ENCODE assay signal across 9 cellular contexts in the genomic region with DNA sequence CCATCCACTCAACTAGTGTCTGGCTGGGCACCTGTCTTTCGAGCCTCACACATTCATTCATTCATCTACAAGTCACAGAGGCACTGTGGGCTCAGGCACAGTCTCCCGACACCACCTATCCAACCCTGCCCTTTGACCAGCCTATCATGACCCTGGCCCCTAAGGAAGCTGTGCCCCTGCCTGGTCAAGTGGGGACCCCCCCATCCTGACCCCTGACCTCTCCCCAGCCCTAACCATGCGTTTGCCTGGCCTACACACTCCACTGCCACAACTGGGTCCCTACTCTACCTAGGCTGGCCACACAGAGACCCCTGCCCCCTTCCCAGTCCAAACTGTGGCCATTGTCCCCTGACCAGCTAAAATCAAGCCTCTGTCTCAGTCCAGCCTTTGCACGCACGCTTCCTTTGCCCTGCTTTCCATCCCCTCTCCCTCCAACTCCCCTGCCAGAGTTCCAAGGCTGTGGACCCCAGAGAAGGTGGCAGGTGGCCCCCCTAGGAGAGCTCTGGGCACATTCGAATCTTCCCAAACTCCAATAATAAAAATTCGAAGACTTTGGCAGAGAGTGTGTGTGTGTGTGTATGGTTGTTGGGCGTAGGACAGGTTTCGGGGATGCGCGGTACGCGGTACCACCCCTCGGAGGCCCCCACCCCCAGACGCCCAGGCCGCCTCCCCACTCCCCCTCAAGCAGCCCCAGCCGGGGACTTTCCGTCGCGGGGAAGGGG. TPM values are rescaled to one million over a fixed set of nuclear protein-coding genes. Genes with fewer than 3 reads are reported as not detected.
DNase-seq lines count a peak whose midpoint lies in the region; ATAC-seq and TF ChIP-seq lines count a peak whose summit lies in the region.
"Had no signal": no experiment of that assay in that cellular context is flagged by ENCODE, and none has a peak within 500 bp of the region (broad histone marks: within the 10 kb centered on the region; RNA-seq: fewer than 3 reads in every experiment).

No MANE protein-coding gene starts in this region.

- H3K27me3 Mint-ChIP-seq in WTC11 (ENCODE audit: low read depth) = peaks cover 15% of the 10 kb centered on the region

- peak overlapping the region; percentile 77 for H3K4me3 Mint-ChIP-seq in WTC11

- peak overlapping the region; percentile 70 to 77 for H3K27ac ChIP-seq in right atrium auricular region
- peak overlapping the region; percentile 85 to 98 (median 94) for H3K27ac ChIP-seq in spleen

- H3K9me3 Mint-ChIP-seq in WTC11 = no peaks in the 10 kb centered on the region

- H3K27me3 ChIP-seq in right atrium auricular region = no peaks in the 10 kb centered on the region
- no peaks in the 10 kb centered on the region for H3K27me3 ChIP-seq in spleen (replicated peaks in 1 of 7)

- ATAC-seq in HG03066 (IDR thresholded peaks at IDR 0.05; ENCODE audit: low read depth, unreplicated experiment) (peak; percentile 25), WTC11 (no peak), HG02678 (IDR thresholded peaks at IDR 0.05; ENCODE audit: unreplicated experiment) (no peak), GM18517 (IDR thresholded peaks at IDR 0.05; ENCODE audit: unreplicated experiment) (no peak)

- CTCF ChIA-PET in WTC11 (lab: Charles Lee) = interaction anchor here (0.8 to 3.9 kb wide), 38 partner anchors 9 to 300 kb away, joined by 3 to 42 read pairs (median 7); partner anchors contain the start of genes DCAF15, MISP3, PODNL1 and RFX1

- peaks cover 5% of the 10 kb centered on the region for H3K4me1 Mint-ChIP-seq in WTC11

- no peak for TF ChIP-seq CTCF in WTC11 (IDR thresholded peaks at IDR 0.05)
- no peak for TF ChIP-seq CTCF in right atrium auricular region (IDR thresholded peaks at IDR 0.05)
- TF ChIP-seq CTCF in spleen (IDR thresholded peaks at IDR 0.05 in 8 of 11, conservative IDR thresholded peaks at IDR 0.05 in 3 of 11) = no peak

- no peaks in the 10 kb centered on the region for H3K36me3 ChIP-seq in right atrium auricular region
- H3K36me3 ChIP-seq in spleen = peaks cover 0 to 18% (median 2%) of the 10 kb centered on the region in 6 donors

- H3K4me1 ChIP-seq in right atrium auricular region (peaks cover 0 to 14% of the 10 kb centered on the region in 2 donors), spleen (peaks cover 5 to 79% (median 31%) of the 10 kb centered on the region in 6 donors)

- POLR2A ChIA-PET in WTC11 (lab: Charles Lee) = interaction anchor here (0.8 to 1.9 kb wide), 7 partner anchors 11 to 78 kb away, joined by 3 to 8 read pairs (median 5); partner anchors contain the start of genes DCAF15 and RFX1

- no peaks in the 10 kb centered on the region for H3K9me3 ChIP-seq in right atrium auricular region
- H3K9me3 ChIP-seq in spleen = no peaks in the 10 kb centered on the region

- 14 to 33% (median 19%) methylated on average over 14 to 20 of the region's 20 CpGs for WGBS in spleen, 5 donors

- intact Hi-C loops in spleen (cut with DNase I; ENCODE audit: low total_unique reads) = loop anchor here (10.0 kb wide), 1 partner anchor 76 kb away; the partner anchor contains the start of gene DCAF15

- no peaks in the 10 kb centered on the region for H3K36me3 Mint-ChIP-seq in WTC11

- no peak overlapping the region for H3K27ac Mint-ChIP-seq in WTC11

- TF ChIP-seq POLR2A in spleen (IDR thresholded peaks at IDR 0.05) = no peak

- H3K4me3 ChIP-seq in right atrium auricular region (peak overlapping the region; percentile 51 to 65), spleen (peak overlapping the region; percentile 40 to 94 (median 72))

- no peak for DNase-seq in WTC11 (ENCODE audit: low spot score)
- no peak for DNase-seq in right atrium auricular region (ENCODE audit: low spot score)
- DNase-seq in spleen = no peak
- no peak for DNase-seq in SW 1271 (lab: John Stamatoyannopoulos, UW)
- no peak for DNase-seq in dermis blood vessel endothelial cell

TF ChIP-seq in WTC11, 78 proteins besides CTCF, POLR2A, EP300 and RAD21 (continues in another document):
- TF ChIP-seq ATF6 (CRISPR knock-in tag; IDR thresholded peaks at IDR 0.05) (no peak), ZBTB21 (CRISPR knock-in tag; IDR thresholded peaks at IDR 0.05; ENCODE audit: borderline replicate concordance) (no peak), RELA (CRISPR knock-in tag; IDR thresholded peaks at IDR 0.05; ENCODE audit: borderline replicate concordance) (no peak), NFE2L1 (CRISPR knock-in tag; IDR thresholded peaks at IDR 0.05) (no peak), ZNF512 (CRISPR knock-in tag; IDR thresholded peaks at IDR 0.05; ENCODE audit: borderline replicate concordance) (no peak), ETV6 (CRISPR knock-in tag; IDR thresholded peaks at IDR 0.05) (no peak), MYBL2 (CRISPR knock-in tag; IDR thresholded peaks at IDR 0.05) (no peak), PRRX2 (CRISPR knock-in tag; IDR thresholded peaks at IDR 0.05) (no peak), SP1 (CRISPR knock-in tag; conservative IDR thresholded peaks at IDR 0.05) (no peak), TP53 (CRISPR knock-in tag; IDR thresholded peaks at IDR 0.05) (no peak)
- TF ChIP-seq, protein P1, sequence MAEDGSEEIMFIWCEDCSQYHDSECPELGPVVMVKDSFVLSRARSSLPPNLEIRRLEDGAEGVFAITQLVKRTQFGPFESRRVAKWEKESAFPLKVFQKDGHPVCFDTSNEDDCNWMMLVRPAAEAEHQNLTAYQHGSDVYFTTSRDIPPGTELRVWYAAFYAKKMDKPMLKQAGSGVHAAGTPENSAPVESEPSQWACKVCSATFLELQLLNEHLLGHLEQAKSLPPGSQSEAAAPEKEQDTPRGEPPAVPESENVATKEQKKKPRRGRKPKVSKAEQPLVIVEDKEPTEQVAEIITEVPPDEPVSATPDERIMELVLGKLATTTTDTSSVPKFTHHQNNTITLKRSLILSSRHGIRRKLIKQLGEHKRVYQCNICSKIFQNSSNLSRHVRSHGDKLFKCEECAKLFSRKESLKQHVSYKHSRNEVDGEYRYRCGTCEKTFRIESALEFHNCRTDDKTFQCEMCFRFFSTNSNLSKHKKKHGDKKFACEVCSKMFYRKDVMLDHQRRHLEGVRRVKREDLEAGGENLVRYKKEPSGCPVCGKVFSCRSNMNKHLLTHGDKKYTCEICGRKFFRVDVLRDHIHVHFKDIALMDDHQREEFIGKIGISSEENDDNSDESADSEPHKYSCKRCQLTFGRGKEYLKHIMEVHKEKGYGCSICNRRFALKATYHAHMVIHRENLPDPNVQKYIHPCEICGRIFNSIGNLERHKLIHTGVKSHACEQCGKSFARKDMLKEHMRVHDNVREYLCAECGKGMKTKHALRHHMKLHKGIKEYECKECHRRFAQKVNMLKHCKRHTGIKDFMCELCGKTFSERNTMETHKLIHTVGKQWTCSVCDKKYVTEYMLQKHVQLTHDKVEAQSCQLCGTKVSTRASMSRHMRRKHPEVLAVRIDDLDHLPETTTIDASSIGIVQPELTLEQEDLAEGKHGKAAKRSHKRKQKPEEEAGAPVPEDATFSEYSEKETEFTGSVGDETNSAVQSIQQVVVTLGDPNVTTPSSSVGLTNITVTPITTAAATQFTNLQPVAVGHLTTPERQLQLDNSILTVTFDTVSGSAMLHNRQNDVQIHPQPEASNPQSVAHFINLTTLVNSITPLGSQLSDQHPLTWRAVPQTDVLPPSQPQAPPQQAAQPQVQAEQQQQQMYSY (CRISPR knock-in tag; IDR thresholded peaks at IDR 0.05) = no peak

RNA-seq across cellular contexts. Expression of gene IL27RA, which starts 0.4 kb away (rescaled TPM):
- 11.8 to 12.2 TPM (median 12.0 TPM) in 3 replicates for total RNA-seq in WTC11 (2021)
- 1 to 10 TPM; 3.5 to 3.7 TPM for total RNA-seq in right atrium auricular region
- 10 to 100 TPM; 15.7 to 28.7 (median 20.8) TPM for total RNA-seq in spleen
- 10 to 100 TPM; 12.8 to 14.4 (median 13.4) TPM for polyA plus RNA-seq in spleen
- total RNA-seq in dermis blood vessel endothelial cell = 4.5 and 11.4 TPM in 2 replicates

RNA-seq across cellular contexts. Expression of gene RLN3, which starts 3.2 kb away (rescaled TPM):
- total RNA-seq in WTC11 (2021) (not detected in 3 replicates), right atrium auricular region (not detected), spleen (not detected), dermis blood vessel endothelial cell (not detected in 2 replicates)
- under 1 TPM in 1 of 3 donors, not detected in 2; 0.35 TPM for polyA plus RNA-seq in spleen
- total RNA-seq: renal cortical epithelial cell had no signal

RNA-seq across cellular contexts. Expression of gene RFX1, which starts 25.0 kb away (rescaled TPM):
- total RNA-seq in WTC11 (2021) = 20.4 to 23.2 TPM (median 21.4 TPM) in 3 replicates
- 1 to 10 TPM; 3.2 to 5.2 TPM for total RNA-seq in right atrium auricular region
- 10 to 100 TPM in 5 of 7 donors, 1 to 10 TPM in 2; 9.2 to 22.4 (median 17.9) TPM for total RNA-seq in spleen
- polyA plus RNA-seq in spleen = 1 to 10 TPM; 2.2 to 8.0 (median 4.2) TPM
- 2.0 and 7.5 TPM in 2 replicates for total RNA-seq in dermis blood vessel endothelial cell

RNA-seq across cellular contexts. Expression of gene PALM3, which starts 30.7 kb away (rescaled TPM):
- total RNA-seq in WTC11 (2021) (25.9 to 31.1 TPM (median 28.6 TPM) in 3 replicates), right atrium auricular region (under 1 TPM; 0.28 to 0.37 TPM), spleen (not detected), dermis blood vessel endothelial cell (not detected in 2 replicates)
- under 1 TPM; 0.02 to 0.32 (median 0.05) TPM for polyA plus RNA-seq in spleen

RNA-seq across cellular contexts. Expression of gene MISP3, which starts 41.4 kb away (rescaled TPM):
- total RNA-seq in WTC11 (2021) = 2.4 to 3.4 TPM (median 3.2 TPM) in 3 replicates
- 10 to 100 TPM in 1 of 2 donors, 1 to 10 TPM in 1; 8.7 to 12.1 TPM for total RNA-seq in right atrium auricular region
- 1 to 10 TPM; 1.8 to 8.0 (median 2.0) TPM for total RNA-seq in spleen
- polyA plus RNA-seq in spleen = 1 to 10 TPM; 1.5 to 2.2 (median 1.9) TPM
- total RNA-seq in dermis blood vessel endothelial cell = under 0.01 and 0.19 TPM in 2 replicates
